Comparison of ENCODE assay signal across 19 cellular contexts in genomic region chr7:86765931-86766330, GRCh38.
DNase-seq lines count a peak whose midpoint lies in the region; ATAC-seq, FAIRE-seq and TF ChIP-seq lines count a peak whose summit lies in the region.
"Had no signal": no experiment of that assay in that cellular context is flagged by ENCODE, and none has a peak within 500 bp of the region (broad histone marks: within the 10 kb centered on the region; RNA-seq: fewer than 3 reads in every experiment).

No MANE protein-coding gene starts in this region.

- H3K4me3 ChIP-seq in bronchial epithelial cell (ENCODE audit: low read depth, low read length), result no peak overlapping the region
- no peak overlapping the region for H3K4me3 ChIP-seq in lower lobe of right lung
- no peak overlapping the region for H3K4me3 ChIP-seq in upper lobe of right lung
- H3K4me3 ChIP-seq: HAP-1 had no signal

- DNase-seq in bronchial epithelial cell (ENCODE audit: low read depth), result peak; percentile 1
- peak; percentile 35 for DNase-seq in lower lobe of right lung
- peak; percentile 38 for DNase-seq in upper lobe of right lung
- DNase-seq in inferior parietal cortex (ENCODE audit: extremely low spot score), result no peak
- no peak for DNase-seq in hypothalamus (lab: John Stamatoyannopoulos, UW)
- DNase-seq in T-helper 1 cell, result no peak
- DNase-seq: C1 segment of cervical spinal cord; Calu3; CD4-positive, alpha-beta memory T cell; COR-L47; DMS53; DMS79 treated with DMSO at 0.1 percent for 48 hours; GF-D8; GOT3; HFFc6 had no signal

- H3K36me3 ChIP-seq in bronchial epithelial cell (ENCODE audit: control insufficient read depth, insufficient read depth, low read length) (no peaks in the 10 kb centered on the region), lower lobe of right lung (no peaks in the 10 kb centered on the region), upper lobe of right lung (no peaks in the 10 kb centered on the region)
- H3K36me3 ChIP-seq: HAP-1 had no signal

- no peak overlapping the region for H3K27ac ChIP-seq in lower lobe of right lung
- H3K27ac ChIP-seq in upper lobe of right lung, result no peak overlapping the region

- ATAC-seq in lower lobe of right lung (peak; percentile 74), upper lobe of right lung (peak; percentile 81)

- no peak for TF ChIP-seq CTCF in bronchial epithelial cell (IDR thresholded peaks at IDR 0.05; ENCODE audit: insufficient read depth, low read length, severe bottlenecking)
- no peak for TF ChIP-seq CTCF in lower lobe of right lung (IDR thresholded peaks at IDR 0.05)
- TF ChIP-seq CTCF in upper lobe of right lung (IDR thresholded peaks at IDR 0.05), result no peak

- no peaks in the 10 kb centered on the region for H3K9me3 ChIP-seq in lower lobe of right lung
- H3K9me3 ChIP-seq in upper lobe of right lung, result no peaks in the 10 kb centered on the region
- H3K9me3 ChIP-seq: HAP-1 had no signal

- H3K27me3 ChIP-seq in bronchial epithelial cell (ENCODE audit: control insufficient read depth, insufficient read depth, low read length) (no peaks in the 10 kb centered on the region), lower lobe of right lung (ENCODE audit: low read depth) (no peaks in the 10 kb centered on the region), upper lobe of right lung (no peaks in the 10 kb centered on the region)

- intact Hi-C loops in lower lobe of right lung (cut with DNase I), result no loop called here
- intact Hi-C loops in upper lobe of right lung (cut with DNase I), result no loop called here

- no peak for FAIRE-seq in bronchial epithelial cell (lab: Jason Lieb, UNC)
- FAIRE-seq: GM12891, GM18507, H54 had no signal

- H3K4me1 ChIP-seq in lower lobe of right lung (no peaks in the 10 kb centered on the region), upper lobe of right lung (no peaks in the 10 kb centered on the region)
- H3K4me1 ChIP-seq: HAP-1 had no signal

Comparison
In these comparisons a context has a peak if more than half of its experiments do, and no peak if none do; other contexts are left out.
1. DNase-seq: peak in bronchial epithelial cell (single experiment), lower lobe of right lung (single experiment) and upper lobe of right lung (single experiment); none in inferior parietal cortex (single experiment), hypothalamus (0 of 51) and T-helper 1 cell (0 of 5).